8 cellular contexts compared by ENCODE assay signal in the genomic region with DNA sequence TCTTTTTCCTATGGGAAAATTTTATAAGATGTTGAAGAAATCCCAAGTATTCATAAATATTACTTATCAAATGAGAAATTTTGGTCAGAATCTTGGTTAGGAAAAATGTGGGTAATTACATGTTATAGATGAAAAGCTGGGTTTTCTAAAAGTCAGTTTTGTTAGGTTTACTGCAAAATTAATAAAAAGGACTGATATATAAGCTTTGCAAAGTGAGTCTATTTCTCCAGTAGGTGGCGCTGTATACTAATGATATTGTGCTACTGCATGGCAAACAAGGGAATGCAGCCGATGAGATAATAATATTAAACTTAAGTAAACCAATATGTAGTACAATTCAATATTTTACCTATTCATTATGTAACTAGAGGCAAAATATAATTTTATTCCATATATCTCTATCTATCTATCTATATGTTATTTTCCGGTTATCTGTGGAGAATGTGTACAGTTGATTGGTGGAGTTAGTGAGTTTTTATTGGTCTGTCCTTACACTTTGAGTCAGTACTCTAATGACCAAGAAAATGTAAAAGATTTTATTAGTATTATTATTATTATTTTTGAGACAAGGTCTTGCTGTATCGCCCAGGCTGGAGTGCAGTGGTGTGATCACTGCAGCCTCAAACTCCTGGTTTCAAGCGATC. TPM values are rescaled to one million over a fixed set of nuclear protein-coding genes. Genes with fewer than 3 reads are reported as not detected.
DNase-seq lines count a peak whose midpoint lies in the region; ATAC-seq and TF ChIP-seq lines count a peak whose summit lies in the region.

No MANE protein-coding gene starts in this region.

- H3K27ac Mint-ChIP-seq in activated T-helper 2 cell treated with anti-CD3 and anti-CD28 coated beads, Interferon-gamma antibody, Interleukin-2, Interleukin-4, amounts not matched to agents 10 μg/mL and 5 μg/mL and 100 μg/mL, durations not matched to agents 14 hours and 24 hours and 36 hours: no peak overlapping the region

- ATAC-seq in GM21360 (IDR thresholded peaks at IDR 0.05; ENCODE audit: unreplicated experiment) (peak; percentile 75), mucosa of descending colon (peak; percentile 63)

- H3K4me3 ChIP-seq in OCI-LY7 (ENCODE audit: low read depth, low read length, poor library complexity, severe bottlenecking) (no peak overlapping the region), mucosa of descending colon (no peak overlapping the region)

- intact Hi-C loops in OCI-LY7 (cut with micrococcal nuclease; ENCODE audit: unreplicated experiment) (loop anchor here (5.0 kb wide), 1 partner anchor 642 kb away; no protein-coding TSS in a partner anchor), mucosa of descending colon (cut with DNase I, micrococcal nuclease) (no loop called here)
- intact Hi-C loops in activated T-helper 2 cell treated with anti-CD3 and anti-CD28 coated beads, Interferon-gamma antibody, Interleukin-2, Interleukin-4, amounts not matched to agents 10 μg/mL and 5 μg/mL and 100 μg/mL, durations not matched to agents 14 hours and 24 hours and 36 hours (cut with micrococcal nuclease): loop anchor here (5.0 kb wide), 1 partner anchor 642 kb away; no protein-coding TSS in a partner anchor

- no peaks in the 10 kb centered on the region for H3K79me2 ChIP-seq in OCI-LY7 (ENCODE audit: insufficient read depth, low read depth, low read length)

- no peak overlapping the region for H3K4me3 Mint-ChIP-seq in activated T-helper 2 cell treated with anti-CD3 and anti-CD28 coated beads, Interferon-gamma antibody, Interleukin-2, Interleukin-4, amounts not matched to agents 10 μg/mL and 5 μg/mL and 100 μg/mL, durations not matched to agents 14 hours and 24 hours and 36 hours (ENCODE audit: low read depth)

- no TSS peak for BruUV-seq in OCI-LY7 (replicated peaks; lab: Mats Ljungman, UMichigan)

- CTCF ChIA-PET in OCI-LY7 (lab: Charles Lee; ENCODE audit: unreplicated experiment): interaction anchor here (0.6 kb wide), 1 partner anchor 618 kb away, joined by 3 read pairs; no protein-coding TSS in a partner anchor

- H4K20me1 ChIP-seq in OCI-LY7 (ENCODE audit: insufficient read depth, low read length): no peaks in the 10 kb centered on the region

- H3K36me3 ChIP-seq in OCI-LY7 (ENCODE audit: insufficient read depth, low read length) (no peaks in the 10 kb centered on the region), mucosa of descending colon (ENCODE audit: low read depth) (no peaks in the 10 kb centered on the region)

- H3K4me1 Mint-ChIP-seq in activated T-helper 2 cell treated with anti-CD3 and anti-CD28 coated beads, Interferon-gamma antibody, Interleukin-2, Interleukin-4, amounts not matched to agents 10 μg/mL and 5 μg/mL and 100 μg/mL, durations not matched to agents 14 hours and 24 hours and 36 hours (ENCODE audit: low read depth): no peaks in the 10 kb centered on the region

- H3K9me3 ChIP-seq in OCI-LY7 (ENCODE audit: low read length): no peaks in the 10 kb centered on the region
- peaks cover under 1% of the 10 kb centered on the region for H3K9me3 ChIP-seq in mucosa of descending colon

- peak; percentile 87 for DNase-seq in DMS 273 (lab: John Stamatoyannopoulos, UW; ENCODE audit: unreplicated experiment)
- DNase-seq in OCI-LY7 (ENCODE audit: low spot score): peak; percentile 75
- DNase-seq in dermis blood vessel endothelial cell: peak; percentile 82
- DNase-seq in mucosa of descending colon: peak in 1 of 3 donors; percentile 57
- DNase-seq in activated T-helper 2 cell treated with anti-CD3 and anti-CD28 coated beads, Interferon-gamma antibody, Interleukin-2, Interleukin-4, amounts not matched to agents 10 μg/mL and 5 μg/mL and 100 μg/mL, durations not matched to agents 14 hours and 24 hours and 36 hours (ENCODE audit: low spot score): no peak
- DNase-seq in GOT3 (lab: John Stamatoyannopoulos, UW): no peak

- peak; percentile 83 for TF ChIP-seq CTCF in LNCAP (IDR thresholded peaks at IDR 0.05)
- peak; percentile 99 for TF ChIP-seq CTCF in OCI-LY7 (conservative IDR thresholded peaks at IDR 0.05; ENCODE audit: low read length)
- TF ChIP-seq CTCF in mucosa of descending colon (IDR thresholded peaks at IDR 0.05): peak; percentile 42

- H3K4me2 ChIP-seq in OCI-LY7 (ENCODE audit: low read length): no peak overlapping the region

- H3K4me1 ChIP-seq in OCI-LY7 (ENCODE audit: insufficient read depth, low read length, poor library complexity, severe bottlenecking): no peaks in the 10 kb centered on the region
- H3K4me1 ChIP-seq in mucosa of descending colon (ENCODE audit: low read depth): no peaks in the 10 kb centered on the region

- no peak overlapping the region for H2AFZ ChIP-seq in OCI-LY7 (ENCODE audit: low read length)

- H3K9me3 Mint-ChIP-seq in activated T-helper 2 cell treated with anti-CD3 and anti-CD28 coated beads, Interferon-gamma antibody, Interleukin-2, Interleukin-4, amounts not matched to agents 10 μg/mL and 5 μg/mL and 100 μg/mL, durations not matched to agents 14 hours and 24 hours and 36 hours: peaks cover 3% of the 10 kb centered on the region

- POLR2A ChIA-PET in OCI-LY7 (lab: Charles Lee): interaction anchor here (0.6 to 1.3 kb wide), 2 partner anchors 8 to 1132 kb away, joined by 3 to 6 read pairs; no protein-coding TSS in a partner anchor

- H3K36me3 Mint-ChIP-seq in activated T-helper 2 cell treated with anti-CD3 and anti-CD28 coated beads, Interferon-gamma antibody, Interleukin-2, Interleukin-4, amounts not matched to agents 10 μg/mL and 5 μg/mL and 100 μg/mL, durations not matched to agents 14 hours and 24 hours and 36 hours (ENCODE audit: low read depth): no peaks in the 10 kb centered on the region

- H3K27me3 Mint-ChIP-seq in activated T-helper 2 cell treated with anti-CD3 and anti-CD28 coated beads, Interferon-gamma antibody, Interleukin-2, Interleukin-4, amounts not matched to agents 10 μg/mL and 5 μg/mL and 100 μg/mL, durations not matched to agents 14 hours and 24 hours and 36 hours (ENCODE audit: low read depth): no peaks in the 10 kb centered on the region

- H3K9me2 ChIP-seq in OCI-LY7 (ENCODE audit: insufficient read depth, low read length): no peaks in the 10 kb centered on the region

- no peak overlapping the region for H3K27ac ChIP-seq in OCI-LY7 (ENCODE audit: low read depth, low read length, poor library complexity, severe bottlenecking)

RNA-seq across cellular contexts. Expression of a gene that starts 32.9 kb away (rescaled TPM):
- total RNA-seq in OCI-LY7 (2014; rRNA removed; shearing (Covaris generic)): not detected in 2 replicates
- total RNA-seq in OCI-LY7 (2022) (not detected in 2 replicates), dermis blood vessel endothelial cell (9.5 and 13.0 TPM in 2 replicates), mucosa of descending colon (10 to 100 TPM in 2 of 3 donors, 1 to 10 TPM in 1; 5.5 to 12.0 (median 11.7) TPM)
- total RNA-seq in activated T-helper 2 cell treated with anti-CD3 and anti-CD28 coated beads, Interferon-gamma antibody, Interleukin-2, Interleukin-4, amounts not matched to agents 10 μg/mL and 5 μg/mL and 100 μg/mL, durations not matched to agents 14 hours and 24 hours and 36 hours: not detected in 2 replicates

RNA-seq across cellular contexts. Expression of a gene that starts 58.3 kb away (rescaled TPM):
- total RNA-seq in OCI-LY7 (2014; rRNA removed; shearing (Covaris generic)): not detected in 2 replicates
- total RNA-seq in OCI-LY7 (2022): not detected in 2 replicates
- 0.74 and 9.7 TPM in 2 replicates for total RNA-seq in dermis blood vessel endothelial cell
- total RNA-seq in mucosa of descending colon: 1 to 10 TPM in 1 of 3 donors, under 1 TPM in 2; 0.31 to 1.4 (median 0.61) TPM
- total RNA-seq in activated T-helper 2 cell treated with anti-CD3 and anti-CD28 coated beads, Interferon-gamma antibody, Interleukin-2, Interleukin-4, amounts not matched to agents 10 μg/mL and 5 μg/mL and 100 μg/mL, durations not matched to agents 14 hours and 24 hours and 36 hours: not detected in 2 replicates

Comparison
In these comparisons a context has a peak if more than half of its experiments do, and no peak if none do; other contexts are left out.
1. DNase-seq: peak in DMS 273 (single experiment), OCI-LY7 (single experiment) and dermis blood vessel endothelial cell (single experiment); none in activated T-helper 2 cell treated with anti-CD3 and anti-CD28 coated beads, Interferon-gamma antibody, Interleukin-2, Interleukin-4, amounts not matched to agents 10 μg/mL and 5 μg/mL and 100 μg/mL, durations not matched to agents 14 hours and 24 hours and 36 hours (single experiment) and GOT3 (single experiment).
2. CTCF ChIP-seq: peak in every context shown above with its lines; median percentile 99 in OCI-LY7; 83 in LNCAP; 42 in mucosa of descending colon.
3. intact Hi-C loops: an anchor here in OCI-LY7 (5.0 kb wide) and activated T-helper 2 cell treated with anti-CD3 and anti-CD28 coated beads, Interferon-gamma antibody, Interleukin-2, Interleukin-4, amounts not matched to agents 10 μg/mL and 5 μg/mL and 100 μg/mL, durations not matched to agents 14 hours and 24 hours and 36 hours (5.0 kb wide); none called in mucosa of descending colon.